Comparison of ENCODE assay signal across 11 cellular contexts in genomic region chr11:76838422-76839068, GRCh38. TPM values are rescaled to one million over a fixed set of nuclear protein-coding genes. Genes with fewer than 3 reads are reported as not detected.
DNase-seq lines count a peak whose midpoint lies in the region; ATAC-seq and TF ChIP-seq lines count a peak whose summit lies in the region.
"Had no signal": no experiment of that assay in that cellular context is flagged by ENCODE, and none has a peak within 500 bp of the region (broad histone marks: within the 10 kb centered on the region; RNA-seq: fewer than 3 reads in every experiment).

No MANE protein-coding gene starts in this region.

- H3K9ac ChIP-seq in mammary epithelial cell (ENCODE audit: insufficient read depth, low read length): no peak overlapping the region
- no peak overlapping the region for H3K9ac ChIP-seq in liver (ENCODE audit: low read depth in 1 of 2, low read length in 2 of 2)

- H3K4me2 ChIP-seq in mammary epithelial cell (ENCODE audit: insufficient read depth, low read depth, low read length): no peak overlapping the region

- no peaks in the 10 kb centered on the region for H3K36me3 ChIP-seq in mammary epithelial cell (ENCODE audit: insufficient read depth, low read length)
- no peaks in the 10 kb centered on the region for H3K36me3 ChIP-seq in liver (ENCODE audit: control insufficient read depth in 4 of 4, insufficient read depth in 3 of 4, low read depth in 1 of 4, low read length in 3 of 4)
- H3K36me3 ChIP-seq: esophagus muscularis mucosa had no signal

- CTCF ChIA-PET in mammary epithelial cell (lab: Charles Lee; ENCODE audit: low non-redundant PET): interaction anchor here (0.6 kb wide), 1 partner anchor 35 kb away, joined by 6 read pairs; no protein-coding TSS in a partner anchor

- dilution Hi-C loops in mammary epithelial cell (cut with HindIII; ENCODE audit: low sequenced_read_pairs): loop anchor here (5.0 kb wide), 2 partner anchors 54 to 106 kb away; no protein-coding TSS in a partner anchor

- no peak for DNase-seq in AG10803 (ENCODE audit: low read depth)
- peak; percentile 16 for DNase-seq in M059J (ENCODE audit: low read depth)
- DNase-seq in mammary epithelial cell: no peak
- DNase-seq in coronary artery (ENCODE audit: low spot score): no peak
- no peak for DNase-seq in SHP77 (lab: John Stamatoyannopoulos, UW)
- DNase-seq: activated gamma-delta T cell treated with Interleukin-2 at 50 U/mL for 16 hours, naive B cell had no signal

- intact Hi-C loops in mammary epithelial cell (cut with micrococcal nuclease): loop anchor here (1.0 kb wide), 1 partner anchor 31 kb away; no protein-coding TSS in a partner anchor

- H3K79me2 ChIP-seq in mammary epithelial cell (ENCODE audit: insufficient read depth, low read length): no peaks in the 10 kb centered on the region

- TF ChIP-seq RAD21 in liver (IDR thresholded peaks at IDR 0.05): peak; percentile 57 to 68

- peak overlapping the region; percentile 9 for H2AFZ ChIP-seq in mammary epithelial cell (ENCODE audit: low read depth, low read length)

- H3K4me1 ChIP-seq in mammary epithelial cell (ENCODE audit: insufficient read depth, low read length) (peaks cover 25% of the 10 kb centered on the region), liver (ENCODE audit: control insufficient read depth in 4 of 4, insufficient read depth in 4 of 4, low read length in 3 of 4) (peaks cover 0 to 21% (median 9%) of the 10 kb centered on the region in 4 donors)

- in situ Hi-C loops in mammary epithelial cell (cut with MboI; ENCODE audit: low sequenced_read_pairs in 2 of 2): no loop called here

- ATAC-seq in HG02571 (IDR thresholded peaks at IDR 0.05; ENCODE audit: unreplicated experiment) (no peak), GM18873 (IDR thresholded peaks at IDR 0.05; ENCODE audit: low FRiP score, unreplicated experiment) (no peak)

- H4K20me1 ChIP-seq in mammary epithelial cell (ENCODE audit: insufficient read depth, low read length): no peaks in the 10 kb centered on the region

- H3K9me3 ChIP-seq in mammary epithelial cell (replicated peaks; ENCODE audit: insufficient read depth, low read length) (no peaks in the 10 kb centered on the region), liver (ENCODE audit: control insufficient read depth in 4 of 4, low read length in 3 of 4) (no peaks in the 10 kb centered on the region)
- H3K9me3 ChIP-seq: esophagus muscularis mucosa had no signal

- H3K27me3 ChIP-seq in mammary epithelial cell (ENCODE audit: insufficient read depth, low read length): no peaks in the 10 kb centered on the region
- no peaks in the 10 kb centered on the region for H3K27me3 ChIP-seq in liver (ENCODE audit: control insufficient read depth in 4 of 4, insufficient read depth in 4 of 4, low read length in 3 of 4)

- TF ChIP-seq CTCF in AG10803 (conservative IDR thresholded peaks at IDR 0.05; ENCODE audit: low read length) (peak; percentile 26; the same call in 1 of the 2 replicates), mammary epithelial cell (conservative IDR thresholded peaks at IDR 0.05 in 1 of 2, IDR thresholded peaks at IDR 0.05 in 1 of 2; ENCODE audit: extremely low read depth in 1 of 2, insufficient read depth in 1 of 2, low read depth in 1 of 2, low read length in 2 of 2) (peak in 1 of 2 donors; percentile 31), liver (IDR thresholded peaks at IDR 0.05; ENCODE audit: low read depth, low read length, missing input control) (peak; percentile 19), coronary artery (IDR thresholded peaks at IDR 0.05) (no peak)

- WGBS in mammary epithelial cell (ENCODE audit: low coverage, missing lambda C conversion rate): 52% methylated on average over 7 of the region's 7 CpGs
- WGBS in liver: 77% methylated on average over 7 of the region's 7 CpGs

- H3K27ac ChIP-seq in mammary epithelial cell (ENCODE audit: insufficient read depth, low read depth, low read length) (no peak overlapping the region), liver (ENCODE audit: low read depth in 1 of 2, low read length in 2 of 2) (no peak overlapping the region), coronary artery (no peak overlapping the region)
- H3K27ac ChIP-seq: esophagus muscularis mucosa had no signal

- H3K4me3 ChIP-seq in AG10803 (ENCODE audit: low read length) (no peak overlapping the region), mammary epithelial cell (replicated peaks in 1 of 3; ENCODE audit: insufficient read depth in 1 of 3, low read depth in 2 of 3, low read length in 3 of 3) (no peak overlapping the region), liver (ENCODE audit: low read depth in 1 of 3, low read length in 3 of 3) (no peak overlapping the region), coronary artery (no peak overlapping the region)
- H3K4me3 ChIP-seq: esophagus muscularis mucosa had no signal

- BruUV-seq in mammary epithelial cell (replicated peaks; lab: Mats Ljungman, UMichigan): no TSS peak

TF ChIP-seq in liver, 16 proteins besides CTCF, POLR2A, EP300 and RAD21:
- no peak for TF ChIP-seq RXRA (IDR thresholded peaks at IDR 0.05)
- no peak for TF ChIP-seq ATF3 (IDR thresholded peaks at IDR 0.05)
- no peak for TF ChIP-seq JUND (IDR thresholded peaks at IDR 0.05)
- TF ChIP-seq SP1 (IDR thresholded peaks at IDR 0.05): no peak
- no peak for TF ChIP-seq HNF4G (IDR thresholded peaks at IDR 0.05)
- no peak for TF ChIP-seq EGR1 (IDR thresholded peaks at IDR 0.05; ENCODE audit: low read depth in 2 of 2)
- TF ChIP-seq TAF1 (conservative IDR thresholded peaks at IDR 0.05): no peak
- no peak for TF ChIP-seq NR2F2 (IDR thresholded peaks at IDR 0.05)
- TF ChIP-seq HNF4A (conservative IDR thresholded peaks at IDR 0.05): no peak
- no peak for TF ChIP-seq MAX (IDR thresholded peaks at IDR 0.05)
- no peak for TF ChIP-seq ZBTB33 (IDR thresholded peaks at IDR 0.05)
- no peak for TF ChIP-seq FOXA2 (IDR thresholded peaks at IDR 0.05)
TF ChIP-seq in liver: peak in this region for 0.

RNA-seq across cellular contexts. Expression of gene ACER3, which starts 22.2 kb away (rescaled TPM):
- 21.4 and 37.0 TPM in 2 replicates for total RNA-seq in M059J (2014; rRNA removed; shearing (Covaris generic))
- total RNA-seq in mammary epithelial cell: 10 to 100 TPM; 21.8 to 46.0 TPM
- 30.3 TPM for polyA plus RNA-seq in mammary epithelial cell
- 27.9 TPM for polyA minus RNA-seq in mammary epithelial cell
- total RNA-seq in liver: 1 to 10 TPM; 3.9 to 5.9 TPM
- 1 to 10 TPM; 1.9 to 4.5 TPM for polyA plus RNA-seq in liver

RNA-seq across cellular contexts. Expression of gene TSKU, which starts 55.4 kb away (rescaled TPM):
- 22.2 and 27.0 TPM in 2 replicates for total RNA-seq in M059J (2014; rRNA removed; shearing (Covaris generic))
- 10 to 100 TPM; 41.3 to 49.6 TPM for total RNA-seq in mammary epithelial cell
- 51.9 TPM for polyA plus RNA-seq in mammary epithelial cell
- polyA minus RNA-seq in mammary epithelial cell: 57.2 TPM
- total RNA-seq in liver: 10 to 100 TPM in 1 of 2 donors, 1 to 10 TPM in 1; 3.3 to 33.7 TPM
- polyA plus RNA-seq in liver: 100 to 1,000 TPM in 1 of 2 donors, 10 to 100 TPM in 1; 58.3 to 492 TPM
